ENCODE assay signal across 8 cellular contexts in the genomic region with DNA sequence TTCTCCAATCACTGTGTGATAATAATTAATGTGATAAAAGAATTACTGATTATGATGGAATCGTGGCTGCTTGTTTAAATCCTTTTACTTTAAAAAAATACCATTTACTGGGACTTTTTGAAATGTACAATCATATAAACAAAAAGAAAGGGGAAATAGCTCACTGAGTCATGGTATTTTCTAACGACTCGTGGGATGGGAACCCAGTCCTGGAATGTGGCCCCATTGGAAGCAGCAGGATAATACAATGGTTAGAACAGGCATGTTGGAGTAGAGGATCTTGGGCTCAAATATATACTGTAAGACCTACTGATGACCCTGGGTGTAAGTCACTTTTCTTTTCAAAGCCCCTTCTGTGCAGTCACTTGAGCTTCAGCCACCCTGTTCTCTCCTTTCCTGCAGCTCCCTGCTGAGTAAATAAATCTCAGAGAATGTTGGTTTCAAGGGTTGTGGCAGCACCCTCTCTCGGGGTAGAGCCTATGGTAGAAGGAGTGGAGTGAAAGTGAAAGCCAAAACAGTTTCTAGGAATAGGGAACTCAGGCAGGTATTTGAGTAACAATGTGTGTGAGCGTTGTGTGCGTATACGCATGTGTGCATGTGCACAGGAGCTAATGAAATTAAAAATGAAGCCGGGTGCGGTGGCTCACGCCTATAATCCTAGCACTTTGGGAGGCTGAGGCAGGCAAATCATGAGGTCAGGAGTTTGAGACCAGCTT. TPM values are rescaled to one million over a fixed set of nuclear protein-coding genes. Genes with fewer than 3 reads are reported as not detected.
A peak's percentile ranks its signal among the peaks of the same experiment; 100 is the strongest.
DNase-seq lines count a peak whose midpoint lies in the region; ATAC-seq and TF ChIP-seq lines count a peak whose summit lies in the region.

No MANE protein-coding gene starts in this region.

- peak; percentile 71 for ATAC-seq in GM19467 (IDR thresholded peaks at IDR 0.05; ENCODE audit: unreplicated experiment)
- ATAC-seq in HG03571 (IDR thresholded peaks at IDR 0.05; ENCODE audit: unreplicated experiment) = peak; percentile 95

- H3K36me3 ChIP-seq in adipocyte (ENCODE audit: control insufficient read depth, insufficient read depth, low read length, severe bottlenecking) = no peaks in the 10 kb centered on the region
- H3K36me3 ChIP-seq in mucosa of rectum (ENCODE audit: control insufficient read depth in 2 of 2, insufficient read depth in 2 of 2, low read length in 2 of 2) = no peaks in the 10 kb centered on the region

- no peaks in the 10 kb centered on the region for H3K27me3 Mint-ChIP-seq in endothelial cell (ENCODE audit: unreplicated experiment)

- DNase-seq in DMS53 (lab: John Stamatoyannopoulos, UW) (peak; percentile 64), adipocyte (ENCODE audit: low read depth) (peak; percentile 39), endothelial cell (ENCODE audit: low spot score) (no peak), NCI-H82 (lab: John Stamatoyannopoulos, UW) (no peak)
- no peak for DNase-seq in activated CD4-positive, CD25-positive, alpha-beta regulatory T cell treated with anti-CD3 and anti-CD28 coated beads, Interleukin-2, amount 50 U/mL, for 72 hours

- peaks cover 21% of the 10 kb centered on the region for H3K4me1 ChIP-seq in adipocyte (ENCODE audit: control insufficient read depth, insufficient read depth, low read length)
- peaks cover 17 to 18% of the 10 kb centered on the region in 2 donors for H3K4me1 ChIP-seq in mucosa of rectum (ENCODE audit: control insufficient read depth in 2 of 2, insufficient read depth in 2 of 2, low read length in 2 of 2)

- H3K9ac ChIP-seq in adipocyte (ENCODE audit: low read length) (peak overlapping the region; percentile 29), mucosa of rectum (ENCODE audit: low read depth in 1 of 2, low read length in 2 of 2) (peak overlapping the region; percentile 43 to 56)

- H3K9me3 ChIP-seq in adipocyte (ENCODE audit: control insufficient read depth, low read length) (no peaks in the 10 kb centered on the region), mucosa of rectum (ENCODE audit: control insufficient read depth in 2 of 2, low read length in 2 of 2) (no peaks in the 10 kb centered on the region)

- no peak overlapping the region for H3K4me3 Mint-ChIP-seq in endothelial cell (ENCODE audit: unreplicated experiment)

- no peak overlapping the region for H3K27ac Mint-ChIP-seq in endothelial cell (ENCODE audit: unreplicated experiment)

- no peak for TF ChIP-seq CTCF in endothelial cell (IDR thresholded peaks at IDR 0.05; ENCODE audit: unreplicated experiment)

- peaks cover 8% of the 10 kb centered on the region for H3K4me1 Mint-ChIP-seq in endothelial cell (ENCODE audit: unreplicated experiment)

- H3K27me3 ChIP-seq in adipocyte (replicated peaks; ENCODE audit: control insufficient read depth, insufficient read depth, low read length) (no peaks in the 10 kb centered on the region), mucosa of rectum (ENCODE audit: control insufficient read depth in 2 of 2, insufficient read depth in 2 of 2, low read length in 2 of 2) (no peaks in the 10 kb centered on the region)

- peak overlapping the region; percentile 44 for H3K4me3 ChIP-seq in adipocyte (ENCODE audit: low read length)
- H3K4me3 ChIP-seq in mucosa of rectum (ENCODE audit: low read length in 2 of 2) = peak overlapping the region; percentile 56 to 69

- H3K27ac ChIP-seq in mucosa of rectum (ENCODE audit: low read depth in 2 of 2, low read length in 2 of 2) = peak overlapping the region; percentile 79

- no peaks in the 10 kb centered on the region for H3K9me3 Mint-ChIP-seq in endothelial cell (ENCODE audit: unreplicated experiment)

- H3K36me3 Mint-ChIP-seq in endothelial cell (ENCODE audit: low read depth, unreplicated experiment) = no peaks in the 10 kb centered on the region

RNA-seq across cellular contexts. Expression of gene LARP1, which starts 40.7 kb away (rescaled TPM):
- 198 TPM for total RNA-seq in endothelial cell (ENCODE audit: unreplicated experiment)

Comparison
In these comparisons a context has a peak if more than half of its experiments do, and no peak if none do; other contexts are left out.
1. DNase-seq: peak in DMS53 (single experiment) and adipocyte (single experiment); none in endothelial cell (single experiment), NCI-H82 (single experiment) and activated CD4-positive, CD25-positive, alpha-beta regulatory T cell treated with anti-CD3 and anti-CD28 coated beads, Interleukin-2, amount 50 U/mL, for 72 hours (single experiment).